10 cellular contexts compared by ENCODE assay signal in the genomic region with DNA sequence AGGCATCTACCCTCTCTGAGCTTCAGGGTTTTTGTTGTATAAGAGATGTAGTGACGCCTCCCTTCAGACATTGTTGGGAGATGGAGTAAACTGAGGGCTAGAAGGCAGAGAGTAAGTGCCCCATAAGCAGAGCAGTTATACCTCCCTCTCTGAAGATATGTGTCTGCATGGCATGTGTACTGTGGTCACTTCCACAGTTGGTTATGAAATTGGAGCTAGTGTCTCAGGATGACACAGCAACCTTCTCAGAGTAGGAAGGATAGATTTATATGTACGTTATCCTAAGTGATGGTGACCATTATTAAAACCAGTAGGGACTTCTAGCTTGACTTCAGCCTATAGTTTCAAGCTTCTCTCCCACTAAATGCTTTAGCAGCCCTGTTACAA. TPM values are rescaled to one million over a fixed set of nuclear protein-coding genes. Genes with fewer than 3 reads are reported as not detected.
DNase-seq lines count a peak whose midpoint lies in the region; ATAC-seq and TF ChIP-seq lines count a peak whose summit lies in the region.
"Had no signal": no experiment of that assay in that cellular context is flagged by ENCODE, and none has a peak within 500 bp of the region (broad histone marks: within the 10 kb centered on the region; RNA-seq: fewer than 3 reads in every experiment).

No MANE protein-coding gene starts in this region.

- peaks cover 2% of the 10 kb centered on the region for H3K9me3 Mint-ChIP-seq in activated CD8-positive, alpha-beta memory T cell treated with anti-CD3 and anti-CD28 coated beads, Interleukin-2, amount 10 ng/mL, durations not matched to agents 7 days and 5 days (ENCODE audit: low read depth)
- H3K9me3 Mint-ChIP-seq in central memory CD8-positive, alpha-beta T cell, result no peaks in the 10 kb centered on the region
- H3K9me3 Mint-ChIP-seq: nephron progenitor cell had no signal

- peaks cover 53% of the 10 kb centered on the region for H3K36me3 Mint-ChIP-seq in activated CD8-positive, alpha-beta memory T cell treated with anti-CD3 and anti-CD28 coated beads, Interleukin-2, amount 10 ng/mL, durations not matched to agents 7 days and 5 days
- H3K36me3 Mint-ChIP-seq in central memory CD8-positive, alpha-beta T cell (ENCODE audit: insufficient read depth), result peaks cover 3% of the 10 kb centered on the region

- H3K4me1 ChIP-seq in spleen (peaks cover 14 to 100% (median 90%) of the 10 kb centered on the region in 6 donors), sigmoid colon (peaks cover 0 to 38% (median 25%) of the 10 kb centered on the region in 4 donors)

- peaks cover 0 to 5% (median 0%) of the 10 kb centered on the region in 6 donors for H3K36me3 ChIP-seq in spleen
- no peaks in the 10 kb centered on the region for H3K36me3 ChIP-seq in sigmoid colon

- H3K4me3 Mint-ChIP-seq in activated CD8-positive, alpha-beta memory T cell treated with anti-CD3 and anti-CD28 coated beads, Interleukin-2, amount 10 ng/mL, durations not matched to agents 7 days and 5 days, result peak overlapping the region; percentile 44
- H3K4me3 Mint-ChIP-seq in central memory CD8-positive, alpha-beta T cell, result peak overlapping the region; percentile 14
- H3K4me3 Mint-ChIP-seq: nephron progenitor cell had no signal

- no peak for TF ChIP-seq POLR2A in spleen (IDR thresholded peaks at IDR 0.05)
- TF ChIP-seq POLR2A in sigmoid colon (IDR thresholded peaks at IDR 0.05), result no peak

- peak overlapping the region; percentile 94 for H3K27ac Mint-ChIP-seq in activated CD8-positive, alpha-beta memory T cell treated with anti-CD3 and anti-CD28 coated beads, Interleukin-2, amount 10 ng/mL, durations not matched to agents 7 days and 5 days
- no peak overlapping the region for H3K27ac Mint-ChIP-seq in central memory CD8-positive, alpha-beta T cell (ENCODE audit: low read depth)
- H3K27ac Mint-ChIP-seq: nephron progenitor cell had no signal

- no peaks in the 10 kb centered on the region for H3K27me3 Mint-ChIP-seq in activated CD8-positive, alpha-beta memory T cell treated with anti-CD3 and anti-CD28 coated beads, Interleukin-2, amount 10 ng/mL, durations not matched to agents 7 days and 5 days
- H3K27me3 Mint-ChIP-seq in central memory CD8-positive, alpha-beta T cell, result no peaks in the 10 kb centered on the region

- H3K27ac ChIP-seq in spleen (peak overlapping the region; percentile 45 to 92 (median 86)), coronary artery (no peak overlapping the region), sigmoid colon (peak overlapping the region in 1 of 4 donors; percentile 11)

- H3K4me1 Mint-ChIP-seq in activated CD8-positive, alpha-beta memory T cell treated with anti-CD3 and anti-CD28 coated beads, Interleukin-2, amount 10 ng/mL, durations not matched to agents 7 days and 5 days, result peaks cover 90% of the 10 kb centered on the region
- H3K4me1 Mint-ChIP-seq in central memory CD8-positive, alpha-beta T cell, result peaks cover 57% of the 10 kb centered on the region

- no peaks in the 10 kb centered on the region for H3K27me3 ChIP-seq in spleen (replicated peaks in 1 of 7)
- H3K27me3 ChIP-seq in sigmoid colon, result no peaks in the 10 kb centered on the region

- peak; percentile 8 for ATAC-seq in activated CD8-positive, alpha-beta memory T cell treated with anti-CD3 and anti-CD28 coated beads, Interleukin-2, amount 10 ng/mL, durations not matched to agents 7 days and 5 days
- no peak for ATAC-seq in central memory CD8-positive, alpha-beta T cell (replicated peaks; ENCODE audit: extremely low read depth, poor library complexity, severe bottlenecking)

- H3K4me3 ChIP-seq in spleen, result peak overlapping the region in 1 of 8 donors; percentile 29
- H3K4me3 ChIP-seq in coronary artery, result no peak overlapping the region
- no peak overlapping the region for H3K4me3 ChIP-seq in sigmoid colon

- no peak for TF ChIP-seq EP300 in sigmoid colon (IDR thresholded peaks at IDR 0.05)

- no peak for TF ChIP-seq CTCF in spleen (IDR thresholded peaks at IDR 0.05 in 8 of 11, conservative IDR thresholded peaks at IDR 0.05 in 3 of 11)
- no peak for TF ChIP-seq CTCF in coronary artery (IDR thresholded peaks at IDR 0.05)
- no peak for TF ChIP-seq CTCF in sigmoid colon (IDR thresholded peaks at IDR 0.05)

- H3K9me3 ChIP-seq in spleen (no peaks in the 10 kb centered on the region), sigmoid colon (no peaks in the 10 kb centered on the region)

- CTCF ChIA-PET in activated CD8-positive, alpha-beta memory T cell treated with anti-CD3 and anti-CD28 coated beads, Interleukin-2, amount 10 ng/mL, durations not matched to agents 7 days and 5 days (lab: Charles Lee), result interaction anchor here (0.8 to 14.1 kb wide), 6 partner anchors 15 to 121 kb away, joined by 3 to 144 read pairs (median 9); partner anchors contain the start of genes HTD2, PXK and RPP14

- peak; percentile 45 for DNase-seq in activated CD8-positive, alpha-beta memory T cell treated with anti-CD3 and anti-CD28 coated beads, Interleukin-2, amount 10 ng/mL, durations not matched to agents 7 days and 5 days
- DNase-seq in activated CD8-positive, alpha-beta memory T cell treated with anti-CD3 and anti-CD28 coated beads for 24 hours, result no peak
- DNase-seq in NCI-H460 (ENCODE audit: extremely low read depth, low read depth) (peak; percentile 66), spleen (no peak), coronary artery (ENCODE audit: low spot score) (no peak), sigmoid colon (no peak), DMS 273 treated with DMSO at 0.1 percent for 48 hours (lab: John Stamatoyannopoulos, UW) (no peak)
- DNase-seq in central memory CD8-positive, alpha-beta T cell (ENCODE audit: low spot score in 2 of 2), result no peak
- DNase-seq: activated T-cell treated with anti-CD3 and anti-CD28 coated beads for 4 hours, nephron progenitor cell had no signal

- intact Hi-C loops in spleen (cut with DNase I; ENCODE audit: low total_unique reads) (no loop called here), sigmoid colon (cut with DNase I) (no loop called here)

- WGBS in spleen, 5 donors, result 51 to 71% (median 56%) methylated on average over 2 of the region's 2 CpGs
- WGBS in sigmoid colon, 2 donors, result 74 to 89% methylated on average over 2 of the region's 2 CpGs

RNA-seq across cellular contexts. Expression of gene PXK, which starts 17.9 kb away (rescaled TPM):
- 10 to 100 TPM; 61.7 to 64.7 TPM for total RNA-seq in activated CD8-positive, alpha-beta memory T cell treated with anti-CD3 and anti-CD28 coated beads, Interleukin-2, amount 10 ng/mL, durations not matched to agents 7 days and 5 days
- total RNA-seq in NCI-H460 (2014; rRNA removed; shearing (Covaris generic)), result 28.3 and 29.1 TPM in 2 replicates
- polyA plus RNA-seq in NCI-H460 (2014; cell fraction: nucleus; rRNA removed), result 16.4 and 18.2 TPM in 2 replicates
- total RNA-seq in spleen (10 to 100 TPM; 39.4 to 80.9 (median 56.5) TPM), sigmoid colon (10 to 100 TPM; 30.3 to 58.7 (median 50.5) TPM)
- polyA plus RNA-seq in spleen (10 to 100 TPM; 19.3 to 25.3 (median 19.9) TPM), sigmoid colon (10 to 100 TPM in 1 of 3 donors, 1 to 10 TPM in 2; 6.9 to 16.4 (median 8.4) TPM)

RNA-seq across cellular contexts. Expression of gene HTD2, which starts 44.3 kb away (rescaled TPM):
- 1 to 10 TPM; 6.9 to 7.4 TPM for total RNA-seq in activated CD8-positive, alpha-beta memory T cell treated with anti-CD3 and anti-CD28 coated beads, Interleukin-2, amount 10 ng/mL, durations not matched to agents 7 days and 5 days
- total RNA-seq in NCI-H460 (2014; rRNA removed; shearing (Covaris generic)), result 4.4 and 7.5 TPM in 2 replicates
- 8.3 and 15.7 TPM in 2 replicates for polyA plus RNA-seq in NCI-H460 (2014; cell fraction: nucleus; rRNA removed)
- total RNA-seq in spleen (10 to 100 TPM in 3 of 7 donors, 1 to 10 TPM in 4; 6.4 to 20.0 (median 8.7) TPM), sigmoid colon (10 to 100 TPM in 3 of 4 donors, 1 to 10 TPM in 1; 6.9 to 20.8 (median 12.5) TPM)
- polyA plus RNA-seq in spleen (1 to 10 TPM; 2.3 to 5.6 (median 3.6) TPM), sigmoid colon (10 to 100 TPM in 1 of 3 donors, 1 to 10 TPM in 2; 7.0 to 15.0 (median 7.2) TPM)

RNA-seq across cellular contexts. Expression of gene RPP14, which starts 44.6 kb away (rescaled TPM):
- 10 to 100 TPM; 12.9 to 16.9 TPM for total RNA-seq in activated CD8-positive, alpha-beta memory T cell treated with anti-CD3 and anti-CD28 coated beads, Interleukin-2, amount 10 ng/mL, durations not matched to agents 7 days and 5 days
- 17.8 and 17.9 TPM in 2 replicates for total RNA-seq in NCI-H460 (2014; rRNA removed; shearing (Covaris generic))
- polyA plus RNA-seq in NCI-H460 (2014; cell fraction: nucleus; rRNA removed), result 8.9 and 10.2 TPM in 2 replicates
- total RNA-seq in spleen, result 10 to 100 TPM; 13.3 to 21.3 (median 16.1) TPM
- polyA plus RNA-seq in spleen, result 10 to 100 TPM in 1 of 3 donors, 1 to 10 TPM in 2; 6.2 to 12.2 (median 7.1) TPM
- 10 to 100 TPM; 10.8 to 16.7 (median 13.8) TPM for total RNA-seq in sigmoid colon
- polyA plus RNA-seq in sigmoid colon, result 10 to 100 TPM; 12.1 to 16.6 (median 15.6) TPM

Comparison
In these comparisons a context has a peak if more than half of its experiments do, and no peak if none do; other contexts are left out.
1. DNase-seq: peak in activated CD8-positive, alpha-beta memory T cell treated with anti-CD3 and anti-CD28 coated beads, Interleukin-2, amount 10 ng/mL, durations not matched to agents 7 days and 5 days (single experiment) and NCI-H460 (single experiment); none in activated CD8-positive, alpha-beta memory T cell treated with anti-CD3 and anti-CD28 coated beads for 24 hours (single experiment), central memory CD8-positive, alpha-beta T cell (0 of 2), spleen (single experiment), coronary artery (single experiment), sigmoid colon (single experiment) and DMS 273 treated with DMSO at 0.1 percent for 48 hours (single experiment).
2. H3K27ac ChIP-seq: peak in spleen (8 of 8); none in coronary artery (0 of 2).